In the genomic region with DNA sequence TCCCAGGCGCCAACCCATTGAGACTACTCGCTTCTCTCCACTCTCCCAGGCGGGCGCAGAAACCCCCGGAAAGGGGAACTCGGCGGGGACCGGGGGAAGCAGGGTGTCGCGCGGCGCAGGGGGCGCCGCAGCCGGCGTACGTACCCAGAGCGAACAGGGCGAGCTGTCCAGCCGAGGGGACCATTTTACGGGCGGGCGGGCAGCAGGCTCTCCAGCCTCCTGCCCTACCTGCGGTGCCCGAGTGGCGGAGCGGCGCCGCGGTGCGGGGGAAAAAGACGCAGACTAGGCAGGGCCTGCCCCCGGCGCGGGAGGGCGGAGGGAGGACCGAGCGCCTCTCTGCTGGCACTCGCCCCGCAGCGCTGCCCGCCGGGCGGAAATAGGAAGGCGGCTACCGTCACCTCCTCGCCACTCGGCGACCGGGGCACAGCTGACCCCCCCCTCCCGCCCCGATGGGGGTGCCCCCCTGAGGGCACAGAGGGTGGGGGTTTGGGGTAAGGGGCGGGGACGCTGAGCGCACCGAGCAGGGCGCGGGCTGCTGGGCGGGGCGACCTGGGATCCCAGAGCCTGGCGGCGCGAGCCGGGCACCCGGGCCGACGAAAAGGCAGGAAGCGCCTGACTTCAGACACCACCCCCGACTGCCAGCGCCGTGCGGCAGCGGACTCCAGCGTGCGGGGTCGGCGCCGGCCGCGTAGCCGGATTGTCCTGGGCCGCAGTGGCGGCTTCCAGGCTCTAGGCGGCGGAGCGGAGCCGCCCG, we compare ENCODE assay signal across 8 cellular contexts. TPM values are rescaled to one million over a fixed set of nuclear protein-coding genes. Genes with fewer than 3 reads are reported as not detected.
DNase-seq lines count a peak whose midpoint lies in the region; ATAC-seq and TF ChIP-seq lines count a peak whose summit lies in the region.

A gene (minus strand): TSS at position 243 of the 754 bp plus-strand sequence. CDS start 59 bp downstream, at position 184.

- TF ChIP-seq POLR2A in lower leg skin (IDR thresholded peaks at IDR 0.05) = no peak

- H3K4me3 ChIP-seq in lower leg skin (ENCODE audit: low read depth, poor library complexity, severe bottlenecking) = peak within 1 kb of the TSS; percentile 48

- intact Hi-C loops in activated CD4-positive, alpha-beta T cell treated with anti-CD3 and anti-CD28 coated beads, Interleukin-2, amount 10 ng/mL, durations not matched to agents 24 days and 14 days (cut with micrococcal nuclease) = loop anchor here (5.0 kb wide), 1 partner anchor 251 kb away; a partner anchor contains a TSS
- intact Hi-C loops in dendritic cell treated with granulocyte-macrophage colony-stimulating factor and Interleukin-4, amounts not matched to agents 40 ng/mL and 50 ng/mL, for 4 days (cut with micrococcal nuclease) = loop anchor here (2.0 to 5.0 kb wide), 2 partner anchors 41 to 85 kb away; no protein-coding TSS in a partner anchor
- intact Hi-C loops in lower leg skin (cut with DNase I; ENCODE audit: low total_unique reads) = loop anchor here (5.0 kb wide), 1 partner anchor 1404 kb away; no protein-coding TSS in a partner anchor

- H3K36me3 Mint-ChIP-seq in activated CD4-positive, alpha-beta T cell treated with anti-CD3 and anti-CD28 coated beads, Interleukin-2, amount 10 ng/mL, durations not matched to agents 24 days and 14 days (ENCODE audit: low read depth) = no peaks in the 10 kb centered on the region
- peaks cover 23% of the 10 kb centered on the region for H3K36me3 Mint-ChIP-seq in dendritic cell treated with granulocyte-macrophage colony-stimulating factor and Interleukin-4, amounts not matched to agents 40 ng/mL and 50 ng/mL, for 4 days (ENCODE audit: low read depth)

- H3K4me3 Mint-ChIP-seq in activated CD4-positive, alpha-beta T cell treated with anti-CD3 and anti-CD28 coated beads, Interleukin-2, amount 10 ng/mL, durations not matched to agents 24 days and 14 days = peak within 1 kb of the TSS; percentile 85
- peak within 1 kb of the TSS; percentile 99 for H3K4me3 Mint-ChIP-seq in dendritic cell treated with granulocyte-macrophage colony-stimulating factor and Interleukin-4, amounts not matched to agents 40 ng/mL and 50 ng/mL, for 4 days

- TF ChIP-seq CTCF in lower leg skin (IDR thresholded peaks at IDR 0.05) = no peak

- 1 to 3% methylated on average over 30 to 59 of the region's 88 CpGs for WGBS in lower leg skin, 2 donors

- no peaks in the 10 kb centered on the region for H3K9me3 Mint-ChIP-seq in activated CD4-positive, alpha-beta T cell treated with anti-CD3 and anti-CD28 coated beads, Interleukin-2, amount 10 ng/mL, durations not matched to agents 24 days and 14 days
- no peaks in the 10 kb centered on the region for H3K9me3 Mint-ChIP-seq in dendritic cell treated with granulocyte-macrophage colony-stimulating factor and Interleukin-4, amounts not matched to agents 40 ng/mL and 50 ng/mL, for 4 days

- H3K27ac Mint-ChIP-seq in activated CD4-positive, alpha-beta T cell treated with anti-CD3 and anti-CD28 coated beads, Interleukin-2, amount 10 ng/mL, durations not matched to agents 24 days and 14 days = no peak within 1 kb of the TSS
- peak within 1 kb of the TSS; percentile 95 for H3K27ac Mint-ChIP-seq in dendritic cell treated with granulocyte-macrophage colony-stimulating factor and Interleukin-4, amounts not matched to agents 40 ng/mL and 50 ng/mL, for 4 days

- DNase-seq in NCI-H1436 (lab: John Stamatoyannopoulos, UW) = peak; percentile 54
- DNase-seq in NCI-H1436 treated with DMSO at 0.1 percent for 48 hours (lab: John Stamatoyannopoulos, UW) = no peak
- peak; percentile 90 for DNase-seq in NCI-H226
- peak; percentile 88 for DNase-seq in activated CD4-positive, alpha-beta T cell treated with anti-CD3 and anti-CD28 coated beads, Interleukin-2, amount 10 ng/mL, durations not matched to agents 24 days and 14 days
- peak; percentile 67 to 93 for DNase-seq in lower leg skin (ENCODE audit: low spot score in 2 of 2)
- DNase-seq in stimulated activated CD4-positive, alpha-beta T cell treated with anti-CD3 and anti-CD28 coated beads, Interleukin-4, amount 100 ng/mL, for 4 hours = peak; percentile 54 to 61

- peaks cover 15% of the 10 kb centered on the region for H3K4me1 Mint-ChIP-seq in activated CD4-positive, alpha-beta T cell treated with anti-CD3 and anti-CD28 coated beads, Interleukin-2, amount 10 ng/mL, durations not matched to agents 24 days and 14 days
- H3K4me1 Mint-ChIP-seq in dendritic cell treated with granulocyte-macrophage colony-stimulating factor and Interleukin-4, amounts not matched to agents 40 ng/mL and 50 ng/mL, for 4 days (ENCODE audit: low read depth) = peaks cover 55% of the 10 kb centered on the region

- peaks cover 68% of the 10 kb centered on the region for H3K27me3 Mint-ChIP-seq in activated CD4-positive, alpha-beta T cell treated with anti-CD3 and anti-CD28 coated beads, Interleukin-2, amount 10 ng/mL, durations not matched to agents 24 days and 14 days
- H3K27me3 Mint-ChIP-seq in dendritic cell treated with granulocyte-macrophage colony-stimulating factor and Interleukin-4, amounts not matched to agents 40 ng/mL and 50 ng/mL, for 4 days = peaks cover 20% of the 10 kb centered on the region

- peak; percentile 61 for ATAC-seq in HG03066 (IDR thresholded peaks at IDR 0.05; ENCODE audit: low read depth, unreplicated experiment)

RNA-seq across cellular contexts. Expression of the gene that starts here (rescaled TPM):
- not detected in 2 replicates for total RNA-seq in activated CD4-positive, alpha-beta T cell treated with anti-CD3 and anti-CD28 coated beads, Interleukin-2, amount 10 ng/mL, durations not matched to agents 24 days and 14 days
- total RNA-seq in lower leg skin = 10 to 100 TPM; 56.5 to 78.3 (median 65.0) TPM

Comparison
In these comparisons a context has a peak if more than half of its experiments do, and no peak if none do; other contexts are left out.
1. RNA of the gene that starts here (total RNA-seq): 56.5 to 78.3 TPM in lower leg skin; not detected in activated CD4-positive, alpha-beta T cell treated with anti-CD3 and anti-CD28 coated beads, Interleukin-2, amount 10 ng/mL, durations not matched to agents 24 days and 14 days; every median in the first group is over 10 times any median in the second.
2. Peak in DNase-seq in activated CD4-positive, alpha-beta T cell treated with anti-CD3 and anti-CD28 coated beads, Interleukin-2, amount 10 ng/mL, durations not matched to agents 24 days and 14 days; RNA of the gene not detected or under 1 TPM.